9 cellular contexts compared by ENCODE assay signal in genomic region chr7:2821842-2822507, GRCh38. TPM values are rescaled to one million over a fixed set of nuclear protein-coding genes. Genes with fewer than 3 reads are reported as not detected.
DNase-seq lines count a peak whose midpoint lies in the region; ATAC-seq and TF ChIP-seq lines count a peak whose summit lies in the region.
"Had no signal": no experiment of that assay in that cellular context is flagged by ENCODE, and none has a peak within 500 bp of the region (broad histone marks: within the 10 kb centered on the region; RNA-seq: fewer than 3 reads in every experiment).

No MANE protein-coding gene starts in this region.

- H3K9me3 ChIP-seq in PC-9 (ENCODE audit: insufficient read depth, low read depth), result no peaks in the 10 kb centered on the region

- DNase-seq in AG20443 (ENCODE audit: low spot score) (peak; percentile 82), GM23338 (ENCODE audit: low spot score) (no peak), PC-9 (peak; percentile 50 to 74), glutamatergic neuron (no peak), LoVo (ENCODE audit: low spot score) (no peak), hypothalamus (lab: John Stamatoyannopoulos, UW) (no peak)
- no peak for DNase-seq in activated CD4-positive, CD25-positive, alpha-beta regulatory T cell (lab: John Stamatoyannopoulos, UW)
- no peak for DNase-seq in activated T-cell treated with anti-CD3 and anti-CD28 coated beads, Interleukin-2, amount 50 U/mL, for 4 hours
- DNase-seq: activated naive CD8-positive, alpha-beta T cell treated with anti-CD3 and anti-CD28 coated beads, Interleukin-2, amount 10 ng/mL, durations not matched to agents 7 days and 5 days had no signal

- H3K4me3 ChIP-seq in GM23338 (peak overlapping the region; percentile 3; the same call in 1 of the 2 replicates), PC-9 (peak overlapping the region; percentile 20; the same call in 1 of the 2 replicates)

- H3K36me3 ChIP-seq in GM23338 (ENCODE audit: insufficient read depth), result no peaks in the 10 kb centered on the region
- no peaks in the 10 kb centered on the region for H3K36me3 ChIP-seq in PC-9 (ENCODE audit: low read depth)

- H3K4me1 Mint-ChIP-seq in GM23338 (peaks cover 86% of the 10 kb centered on the region), glutamatergic neuron (ENCODE audit: low read depth, unreplicated experiment) (peaks cover 51% of the 10 kb centered on the region)
- H3K4me1 Mint-ChIP-seq in activated T-cell treated with anti-CD3 and anti-CD28 coated beads, Interleukin-2, amount 50 U/mL, for 4 hours (ENCODE audit: low read depth), result peaks cover 50% of the 10 kb centered on the region

- POLR2A ChIA-PET in PC-9 (lab: Charles Lee; ENCODE audit: unreplicated experiment), result interaction anchor here (0.7 kb wide), 1 partner anchor 96 kb away, joined by 3 read pairs; no protein-coding TSS in a partner anchor

- H3F3A ChIP-seq in GM23338 (replicated peaks; ENCODE audit: low read depth), result peaks cover 33% of the 10 kb centered on the region; the same call in 1 of the 2 replicates
- H3F3A ChIP-seq in PC-9 (ENCODE audit: insufficient read depth, low read depth), result peaks cover 45% of the 10 kb centered on the region

- H3K79me2 ChIP-seq in GM23338 (replicated peaks; ENCODE audit: insufficient read depth), result peaks cover 82% of the 10 kb centered on the region
- peaks cover 93% of the 10 kb centered on the region for H3K79me2 ChIP-seq in PC-9 (ENCODE audit: low read depth)

- H4K20me1 ChIP-seq in GM23338 (replicated peaks; ENCODE audit: insufficient read depth) (no peaks in the 10 kb centered on the region), PC-9 (ENCODE audit: insufficient read depth) (no peaks in the 10 kb centered on the region)

- H2AFZ ChIP-seq in GM23338, result no peak overlapping the region
- H2AFZ ChIP-seq in PC-9, result no peak overlapping the region

- CTCF ChIA-PET in PC-9 (lab: Charles Lee), result interaction anchor here (2.0 kb wide), 1 partner anchor 20 kb away, joined by 4 read pairs; no protein-coding TSS in a partner anchor

- H3K27me3 ChIP-seq in GM23338 (ENCODE audit: insufficient read depth) (no peaks in the 10 kb centered on the region), PC-9 (ENCODE audit: insufficient read depth, low read depth) (no peaks in the 10 kb centered on the region)

- H3K4me3 Mint-ChIP-seq in GM23338 (peak overlapping the region; percentile 58; the same call in 2 of the 3 replicates), glutamatergic neuron (ENCODE audit: unreplicated experiment) (no peak overlapping the region)
- H3K4me3 Mint-ChIP-seq in activated T-cell treated with anti-CD3 and anti-CD28 coated beads, Interleukin-2, amount 50 U/mL, for 4 hours, result no peak overlapping the region
- H3K4me3 Mint-ChIP-seq: activated naive CD8-positive, alpha-beta T cell treated with anti-CD3 and anti-CD28 coated beads, Interleukin-2, amount 10 ng/mL, durations not matched to agents 7 days and 5 days had no signal

- peak overlapping the region; percentile 96 for H3K27ac ChIP-seq in GM23338 (ENCODE audit: low read depth)
- peak overlapping the region; percentile 95 for H3K27ac ChIP-seq in PC-9

- H3K36me3 Mint-ChIP-seq in GM23338 (ENCODE audit: low read depth), result peaks cover 15% of the 10 kb centered on the region; the same call in 2 of the 3 replicates
- H3K36me3 Mint-ChIP-seq in glutamatergic neuron (ENCODE audit: unreplicated experiment), result peaks cover 4% of the 10 kb centered on the region
- peaks cover 5% of the 10 kb centered on the region for H3K36me3 Mint-ChIP-seq in activated T-cell treated with anti-CD3 and anti-CD28 coated beads, Interleukin-2, amount 50 U/mL, for 4 hours (ENCODE audit: insufficient read depth)
- H3K36me3 Mint-ChIP-seq: activated naive CD8-positive, alpha-beta T cell treated with anti-CD3 and anti-CD28 coated beads, Interleukin-2, amount 10 ng/mL, durations not matched to agents 7 days and 5 days had no signal

- H3K9me2 ChIP-seq in GM23338 (ENCODE audit: insufficient read depth) (no peaks in the 10 kb centered on the region), PC-9 (ENCODE audit: insufficient read depth) (no peaks in the 10 kb centered on the region)

- H3K27me3 Mint-ChIP-seq in GM23338 (ENCODE audit: insufficient read depth, low read depth, poor library complexity) (peaks cover 23% of the 10 kb centered on the region), glutamatergic neuron (ENCODE audit: unreplicated experiment) (peaks cover 3% of the 10 kb centered on the region)
- no peaks in the 10 kb centered on the region for H3K27me3 Mint-ChIP-seq in activated T-cell treated with anti-CD3 and anti-CD28 coated beads, Interleukin-2, amount 50 U/mL, for 4 hours (ENCODE audit: low read depth)
- H3K27me3 Mint-ChIP-seq: activated naive CD8-positive, alpha-beta T cell treated with anti-CD3 and anti-CD28 coated beads, Interleukin-2, amount 10 ng/mL, durations not matched to agents 7 days and 5 days had no signal

- intact Hi-C loops in PC-9 (cut with micrococcal nuclease; ENCODE audit: unreplicated experiment), result loop anchor here (2.0 kb wide), 2 partner anchors 37 to 63 kb away; no protein-coding TSS in a partner anchor

- H3K9me3 Mint-ChIP-seq in GM23338, result peaks cover 3% of the 10 kb centered on the region; the same call in 2 of the 3 replicates
- H3K9me3 Mint-ChIP-seq in glutamatergic neuron (ENCODE audit: unreplicated experiment), result peaks cover 3% of the 10 kb centered on the region
- H3K9me3 Mint-ChIP-seq in activated T-cell treated with anti-CD3 and anti-CD28 coated beads, Interleukin-2, amount 50 U/mL, for 4 hours, result no peaks in the 10 kb centered on the region
- H3K9me3 Mint-ChIP-seq: activated naive CD8-positive, alpha-beta T cell treated with anti-CD3 and anti-CD28 coated beads, Interleukin-2, amount 10 ng/mL, durations not matched to agents 7 days and 5 days had no signal

- ATAC-seq in GM23338, result no peak
- no peak for ATAC-seq in activated T-cell treated with anti-CD3 and anti-CD28 coated beads, Interleukin-2, amount 50 U/mL, for 4 hours

- H3K4me1 ChIP-seq in GM23338 (ENCODE audit: insufficient read depth), result peaks cover 80% of the 10 kb centered on the region
- H3K4me1 ChIP-seq in PC-9 (replicated peaks; ENCODE audit: insufficient read depth), result peaks cover 67% of the 10 kb centered on the region

- no TSS peak for BruUV-seq in PC-9 (replicated peaks; lab: Mats Ljungman, UMichigan)

- TF ChIP-seq CTCF in GM23338 (conservative IDR thresholded peaks at IDR 0.05; ENCODE audit: low read depth in 2 of 2) (no peak), PC-9 (conservative IDR thresholded peaks at IDR 0.05) (no peak), glutamatergic neuron (IDR thresholded peaks at IDR 0.05; ENCODE audit: partially characterized antibody, unreplicated experiment) (no peak)

- H3K4me2 ChIP-seq in GM23338 (peak overlapping the region; percentile 66), PC-9 (peak overlapping the region; percentile 69)

- H3K27ac Mint-ChIP-seq in GM23338 (peak overlapping the region; percentile 99), glutamatergic neuron (ENCODE audit: unreplicated experiment) (peak overlapping the region; percentile 70)
- H3K27ac Mint-ChIP-seq: activated naive CD8-positive, alpha-beta T cell treated with anti-CD3 and anti-CD28 coated beads, Interleukin-2, amount 10 ng/mL, durations not matched to agents 7 days and 5 days had no signal

TF ChIP-seq in GM23338, 12 proteins besides CTCF, POLR2A, EP300 and RAD21 (continues in another document):
- TF ChIP-seq POLR2AphosphoS5 (IDR thresholded peaks at IDR 0.05; ENCODE audit: low read depth), result no peak
- TF ChIP-seq REST (IDR thresholded peaks at IDR 0.05; ENCODE audit: unreplicated experiment), result no peak

RNA-seq across cellular contexts. Expression of gene GNA12, which starts 22.1 kb away (rescaled TPM):
- 87.7 and 99.8 TPM in 2 replicates for total RNA-seq in GM23338 (2014; rRNA removed; shearing (Covaris generic))
- polyA plus RNA-seq in GM23338 (2016; fragmentation: Nextera tagmentation; extraction: Ambion mirVana), result 24.0 and 25.2 TPM in 2 replicates
- total RNA-seq in PC-9 (2021) (50.8 and 51.7 TPM in 2 replicates), glutamatergic neuron (ENCODE audit: unreplicated experiment) (66.2 TPM)
- total RNA-seq in activated T-cell treated with anti-CD3 and anti-CD28 coated beads, Interleukin-2, amount 50 U/mL, for 4 hours, result 10 to 100 TPM; 23.7 to 25.7 (median 25.0) TPM

Comparison
In these comparisons a context has a peak if more than half of its experiments do, and no peak if none do; other contexts are left out.
1. DNase-seq: peak in AG20443 (single experiment) and PC-9 (2 of 2); none in GM23338 (single experiment), glutamatergic neuron (single experiment), activated CD4-positive, CD25-positive, alpha-beta regulatory T cell (0 of 4), LoVo (single experiment), hypothalamus (0 of 51) and activated T-cell treated with anti-CD3 and anti-CD28 coated beads, Interleukin-2, amount 50 U/mL, for 4 hours (single experiment).